In genomic region chr12:57522887-57523705, GRCh38 we compare ENCODE assay signal across 8 cellular contexts. TPM values are rescaled to one million over a fixed set of nuclear protein-coding genes. Genes with fewer than 3 reads are reported as not detected.
DNase-seq lines count a peak whose midpoint lies in the region; ATAC-seq and TF ChIP-seq lines count a peak whose summit lies in the region.

No MANE protein-coding gene starts in this region.

- H3K27ac ChIP-seq in AG04450 (ENCODE audit: low read depth, low read length) (peak overlapping the region; percentile 78), brain microvascular endothelial cell (peak overlapping the region; percentile 71), skin epidermis (peak overlapping the region; percentile 89 to 99 (median 96))

- CTCF ChIA-PET in AG04450 (lab: Charles Lee), result no interaction called here

- no peak for ATAC-seq in GM21367 (IDR thresholded peaks at IDR 0.05; ENCODE audit: unreplicated experiment)
- no peak for ATAC-seq in GM19467 (IDR thresholded peaks at IDR 0.05; ENCODE audit: unreplicated experiment)

- no peak for DNase-seq in AG04450 (ENCODE audit: low read depth, low spot score)
- peak; percentile 59 for DNase-seq in HK-2 (ENCODE audit: unreplicated experiment)
- peak; percentile 39 for DNase-seq in SKM-1 treated with dmso at 0.1 percent for 144 hours (lab: John Stamatoyannopoulos, UW; ENCODE audit: unreplicated experiment)
- peak; percentile 14 for DNase-seq in brain microvascular endothelial cell
- peak; percentile 85 for DNase-seq in iPS-NIHi7 (ENCODE audit: extremely low spot score)

- no peak for TF ChIP-seq CTCF in AG04450 (IDR thresholded peaks at IDR 0.05; ENCODE audit: low read depth, low read length)
- no peak for TF ChIP-seq CTCF in brain microvascular endothelial cell (IDR thresholded peaks at IDR 0.05; ENCODE audit: low read depth, low read length, missing control alignments)

- H3K4me3 ChIP-seq in AG04450 (ENCODE audit: low read depth, low read length) (peak overlapping the region; percentile 93), brain microvascular endothelial cell (ENCODE audit: low read depth, low read length) (peak overlapping the region; percentile 77), skin epidermis (peak overlapping the region; percentile 61 to 85 (median 67))

- POLR2A ChIA-PET in AG04450 (lab: Yijun Ruan, JAX), result interaction anchor here (1.2 to 1.4 kb wide), 2 partner anchors 9 to 11 kb away, joined by 3 to 8 read pairs; no protein-coding TSS in a partner anchor

- H3K27me3 ChIP-seq in AG04450 (ENCODE audit: control insufficient read depth, insufficient read depth, low read length), result no peaks in the 10 kb centered on the region
- H3K27me3 ChIP-seq in brain microvascular endothelial cell (replicated peaks), result no peaks in the 10 kb centered on the region

- peaks cover 28% of the 10 kb centered on the region for H3K36me3 ChIP-seq in brain microvascular endothelial cell (replicated peaks)

- H3K9me3 ChIP-seq in AG04450 (ENCODE audit: control insufficient read depth, insufficient read depth, low read length), result peaks cover 5% of the 10 kb centered on the region; the same call in 1 of the 2 replicates

- in situ Hi-C loops in brain microvascular endothelial cell (cut with HindIII; ENCODE audit: low pct_ligation_motif_present, low sequenced_read_pairs), result no loop called here

RNA-seq across cellular contexts. Expression of gene MBD6, which starts 0.5 kb away (rescaled TPM):
- 3.3 and 4.9 TPM in 2 replicates for polyA plus RNA-seq in AG04450 (2011; rRNA removed)
- 7.4 and 7.5 TPM in 2 replicates for polyA minus RNA-seq in AG04450 (2011; rRNA and poly(A)+ RNA removed)

RNA-seq across cellular contexts. Expression of gene DDIT3, which starts 2.8 kb away (rescaled TPM):
- 64.9 and 69.0 TPM in 2 replicates for polyA plus RNA-seq in AG04450 (2011; rRNA removed)
- 28.6 and 30.8 TPM in 2 replicates for polyA minus RNA-seq in AG04450 (2011; rRNA and poly(A)+ RNA removed)

RNA-seq across cellular contexts. Expression of gene DCTN2, which starts 23.9 kb away (rescaled TPM):
- polyA plus RNA-seq in AG04450 (2011; rRNA removed), result 146 and 160 TPM in 2 replicates
- 125 and 146 TPM in 2 replicates for polyA minus RNA-seq in AG04450 (2011; rRNA and poly(A)+ RNA removed)

RNA-seq across cellular contexts. Expression of gene KIF5A, which starts 26.7 kb away (rescaled TPM):
- 0.38 and 0.45 TPM in 2 replicates for polyA plus RNA-seq in AG04450 (2011; rRNA removed)
- polyA minus RNA-seq in AG04450 (2011; rRNA and poly(A)+ RNA removed), result 0.52 and 0.97 TPM in 2 replicates

RNA-seq across cellular contexts. Expression of gene MARS1, which starts 35.2 kb away (rescaled TPM):
- 236 and 252 TPM in 2 replicates for polyA plus RNA-seq in AG04450 (2011; rRNA removed)
- 230 and 259 TPM in 2 replicates for polyA minus RNA-seq in AG04450 (2011; rRNA and poly(A)+ RNA removed)
